ENCODE assay signal across 31 cellular contexts in the genomic region with DNA sequence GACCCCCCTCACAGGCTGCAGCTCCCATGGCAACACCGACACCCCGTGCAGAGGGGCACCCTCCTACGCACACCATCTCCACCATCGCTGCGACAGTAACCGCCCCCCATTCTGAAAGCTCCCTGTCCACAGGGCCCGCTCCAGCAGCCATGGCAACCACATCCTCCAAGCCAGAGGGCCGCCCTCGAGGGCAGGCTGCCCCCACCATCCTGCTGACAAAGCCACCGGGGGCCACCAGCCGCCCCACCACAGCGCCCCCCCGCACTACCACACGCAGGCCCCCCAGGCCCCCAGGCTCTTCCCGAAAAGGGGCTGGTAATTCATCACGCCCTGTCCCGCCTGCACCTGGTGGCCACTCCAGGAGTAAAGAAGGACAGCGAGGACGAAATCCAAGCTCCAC. TPM values are rescaled to one million over a fixed set of nuclear protein-coding genes. Genes with fewer than 3 reads are reported as not detected.
"Had no signal": no experiment of that assay in that cellular context is flagged by ENCODE, and none has a peak within 500 bp of the region (broad histone marks: within the 10 kb centered on the region; RNA-seq: fewer than 3 reads in every experiment).

No MANE protein-coding gene starts in this region.

- H3K4me1 ChIP-seq: colonic mucosa had no signal

- H3K27ac Mint-ChIP-seq: effector memory CD8-positive, alpha-beta T cell; endodermal cell; mesothelial cell of epicardium had no signal

- DNase-seq: colonic mucosa; dermis blood vessel endothelial cell; effector CD8-positive, alpha-beta T cell; effector memory CD8-positive, alpha-beta T cell; endodermal cell; erythroblast; esophagus squamous epithelium; foreskin fibroblast; foreskin melanocyte; gastrocnemius medialis; glutamatergic neuron; head of caudate nucleus; heart right ventricle; hippocampal formation; left cardiac atrium; left ventricle myocardium superior; lower lobe of right lung; mesenchymal stem cell; mucosa of descending colon had no signal

- ATAC-seq: effector memory CD8-positive, alpha-beta T cell; esophagus mucosa; gastrocnemius medialis; heart right ventricle; left cardiac atrium; left lung; left ventricle myocardium superior; lower lobe of right lung; mucosa of descending colon had no signal

- H3K4me3 Mint-ChIP-seq: effector memory CD8-positive, alpha-beta T cell; endodermal cell; mesothelial cell of epicardium had no signal

- H3K4me3 ChIP-seq: colonic mucosa, esophagus squamous epithelium, gastrocnemius medialis, heart right ventricle, left lung, lower lobe of right lung, mucosa of descending colon had no signal

- H3K36me3 ChIP-seq: colonic mucosa, esophagus squamous epithelium, gastrocnemius medialis, heart right ventricle, left lung had no signal

- H3K9me3 Mint-ChIP-seq: effector memory CD8-positive, alpha-beta T cell; endodermal cell; mesothelial cell of epicardium had no signal

- H3K27me3 ChIP-seq: colonic mucosa, esophagus squamous epithelium, gastrocnemius medialis, left lung had no signal

- H3K36me3 Mint-ChIP-seq: mesothelial cell of epicardium had no signal

- H3K27ac ChIP-seq: colonic mucosa, epithelial cell of prostate, esophagus squamous epithelium, gastrocnemius medialis, heart right ventricle, left lung, lower lobe of right lung had no signal

- H3K9me3 ChIP-seq: colonic mucosa, esophagus squamous epithelium, gastrocnemius medialis, heart right ventricle, left lung, lower lobe of right lung, mucosa of descending colon had no signal

RNA-seq across cellular contexts. Expression of a gene that starts 19.9 kb away (rescaled TPM):
- total RNA-seq: chondrocyte, dermis blood vessel endothelial cell, endodermal cell, esophagus mucosa, esophagus squamous epithelium, gastrocnemius medialis, glomerular endothelial cell, heart right ventricle, kidney epithelial cell, left cardiac atrium, left lung, left ventricle myocardium superior, lower leg skin, lower lobe of right lung, lung microvascular endothelial cell, mesenteric fat pad, mesothelial cell of epicardium, mucosa of descending colon, myocyte had no signal
- polyA plus RNA-seq: keratinocyte had no signal
